In the genomic region with DNA sequence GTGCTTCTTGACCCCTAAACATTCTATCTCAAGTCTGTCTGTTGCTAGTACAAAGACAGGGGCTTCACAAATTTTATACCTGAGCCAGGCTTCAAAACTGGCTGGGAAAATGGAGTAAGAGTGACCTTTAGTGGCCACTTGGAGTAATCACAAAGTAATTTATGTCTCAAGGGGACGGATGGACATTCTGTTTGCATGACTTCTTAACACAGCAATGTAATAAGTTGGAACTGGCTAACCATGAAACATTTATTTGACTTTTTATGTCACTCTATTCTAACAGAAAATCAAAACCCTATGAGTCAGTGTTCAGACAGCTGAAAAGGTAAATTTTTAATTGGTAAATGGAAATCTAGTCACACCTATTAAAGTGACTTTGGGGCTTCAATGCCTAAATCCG, we compare ENCODE assay signal across 8 cellular contexts.
DNase-seq lines count a peak whose midpoint lies in the region; ATAC-seq and TF ChIP-seq lines count a peak whose summit lies in the region.

No MANE protein-coding gene starts in this region.

- no peaks in the 10 kb centered on the region for H3K27me3 Mint-ChIP-seq in HFFc6 (ENCODE audit: insufficient read depth)
- H3K27me3 Mint-ChIP-seq in activated CD8-positive, alpha-beta T cell treated with anti-CD3 and anti-CD28 coated beads, Interleukin-2, amount 10 ng/mL, durations not matched to agents 7 days and 5 days (ENCODE audit: low read depth) = no peaks in the 10 kb centered on the region
- H3K27me3 Mint-ChIP-seq in activated CD8-positive, alpha-beta memory T cell treated with anti-CD3 and anti-CD28 coated beads, Interleukin-2, amount 10 ng/mL, durations not matched to agents 7 days and 5 days = peaks cover 7% of the 10 kb centered on the region

- no peak overlapping the region for H3K4me3 Mint-ChIP-seq in HFFc6
- H3K4me3 Mint-ChIP-seq in activated CD8-positive, alpha-beta T cell treated with anti-CD3 and anti-CD28 coated beads, Interleukin-2, amount 10 ng/mL, durations not matched to agents 7 days and 5 days = no peak overlapping the region
- no peak overlapping the region for H3K4me3 Mint-ChIP-seq in activated CD8-positive, alpha-beta memory T cell treated with anti-CD3 and anti-CD28 coated beads, Interleukin-2, amount 10 ng/mL, durations not matched to agents 7 days and 5 days

- no peaks in the 10 kb centered on the region for H3K27me3 ChIP-seq in vagina

- no peaks in the 10 kb centered on the region for H3K36me3 Mint-ChIP-seq in HFFc6 (ENCODE audit: low read depth)
- H3K36me3 Mint-ChIP-seq in activated CD8-positive, alpha-beta T cell treated with anti-CD3 and anti-CD28 coated beads, Interleukin-2, amount 10 ng/mL, durations not matched to agents 7 days and 5 days (ENCODE audit: low read depth) = no peaks in the 10 kb centered on the region
- no peaks in the 10 kb centered on the region for H3K36me3 Mint-ChIP-seq in activated CD8-positive, alpha-beta memory T cell treated with anti-CD3 and anti-CD28 coated beads, Interleukin-2, amount 10 ng/mL, durations not matched to agents 7 days and 5 days

- H3K27ac Mint-ChIP-seq in HFFc6 = no peak overlapping the region
- no peak overlapping the region for H3K27ac Mint-ChIP-seq in activated CD8-positive, alpha-beta T cell treated with anti-CD3 and anti-CD28 coated beads, Interleukin-2, amount 10 ng/mL, durations not matched to agents 7 days and 5 days
- no peak overlapping the region for H3K27ac Mint-ChIP-seq in activated CD8-positive, alpha-beta memory T cell treated with anti-CD3 and anti-CD28 coated beads, Interleukin-2, amount 10 ng/mL, durations not matched to agents 7 days and 5 days

- H3K4me3 ChIP-seq in vagina = no peak overlapping the region

- no peaks in the 10 kb centered on the region for H3K36me3 ChIP-seq in vagina

- no peak overlapping the region for H3K27ac ChIP-seq in vagina

- peaks cover 15% of the 10 kb centered on the region for H3K4me1 Mint-ChIP-seq in HFFc6 (ENCODE audit: low read depth)
- H3K4me1 Mint-ChIP-seq in activated CD8-positive, alpha-beta T cell treated with anti-CD3 and anti-CD28 coated beads, Interleukin-2, amount 10 ng/mL, durations not matched to agents 7 days and 5 days (ENCODE audit: low read depth) = no peaks in the 10 kb centered on the region
- H3K4me1 Mint-ChIP-seq in activated CD8-positive, alpha-beta memory T cell treated with anti-CD3 and anti-CD28 coated beads, Interleukin-2, amount 10 ng/mL, durations not matched to agents 7 days and 5 days = no peaks in the 10 kb centered on the region

- peaks cover 5% of the 10 kb centered on the region for H3K4me1 ChIP-seq in vagina

- no peaks in the 10 kb centered on the region for H3K9me3 Mint-ChIP-seq in HFFc6
- no peaks in the 10 kb centered on the region for H3K9me3 Mint-ChIP-seq in activated CD8-positive, alpha-beta T cell treated with anti-CD3 and anti-CD28 coated beads, Interleukin-2, amount 10 ng/mL, durations not matched to agents 7 days and 5 days (ENCODE audit: insufficient read depth)
- H3K9me3 Mint-ChIP-seq in activated CD8-positive, alpha-beta memory T cell treated with anti-CD3 and anti-CD28 coated beads, Interleukin-2, amount 10 ng/mL, durations not matched to agents 7 days and 5 days (ENCODE audit: low read depth) = no peaks in the 10 kb centered on the region

- intact Hi-C loops in vagina (cut with DNase I) = loop anchor here (5.0 kb wide), 1 partner anchor 340 kb away; no protein-coding TSS in a partner anchor

- no peak for TF ChIP-seq POLR2A in vagina (IDR thresholded peaks at IDR 0.05)

- CTCF ChIA-PET in activated CD8-positive, alpha-beta T cell treated with anti-CD3 and anti-CD28 coated beads, Interleukin-2, amount 10 ng/mL, durations not matched to agents 7 days and 5 days (lab: Charles Lee) = no interaction called here
- CTCF ChIA-PET in activated CD8-positive, alpha-beta memory T cell treated with anti-CD3 and anti-CD28 coated beads, Interleukin-2, amount 10 ng/mL, durations not matched to agents 7 days and 5 days (lab: Charles Lee) = no interaction called here

- H3K9me3 ChIP-seq in vagina = no peaks in the 10 kb centered on the region

- POLR2A ChIA-PET in activated CD8-positive, alpha-beta T cell treated with anti-CD3 and anti-CD28 coated beads, Interleukin-2, amount 10 ng/mL, durations not matched to agents 7 days and 5 days (lab: Charles Lee) = no interaction called here

- ATAC-seq in activated CD8-positive, alpha-beta T cell treated with anti-CD3 and anti-CD28 coated beads, Interleukin-2, amount 10 ng/mL, durations not matched to agents 7 days and 5 days = no peak
- no peak for ATAC-seq in activated CD8-positive, alpha-beta memory T cell treated with anti-CD3 and anti-CD28 coated beads, Interleukin-2, amount 10 ng/mL, durations not matched to agents 7 days and 5 days

- TF ChIP-seq CTCF in HFFc6 (IDR thresholded peaks at IDR 0.05) = peak; percentile 89
- peak; percentile 28 to 66 (median 39) for TF ChIP-seq CTCF in vagina (IDR thresholded peaks at IDR 0.05)

- peak; percentile 37 for DNase-seq in ELF-1 (ENCODE audit: low read depth, low spot score)
- peak; percentile 61 for DNase-seq in HFFc6
- peak; percentile 39 for DNase-seq in NCI-H345 (lab: John Stamatoyannopoulos, UW)
- peak; percentile 45 for DNase-seq in brain pericyte (ENCODE audit: low read depth, low spot score)
- peak; percentile 86 for DNase-seq in kidney glomerular epithelial cell (lab: John Stamatoyannopoulos, UW)
- DNase-seq in vagina (ENCODE audit: extremely low spot score in 2 of 2) = no peak
- DNase-seq in activated CD8-positive, alpha-beta T cell treated with anti-CD3 and anti-CD28 coated beads, Interleukin-2, amount 10 ng/mL, durations not matched to agents 7 days and 5 days = no peak
- DNase-seq in activated CD8-positive, alpha-beta memory T cell treated with anti-CD3 and anti-CD28 coated beads, Interleukin-2, amount 10 ng/mL, durations not matched to agents 7 days and 5 days = no peak

Comparison
In these comparisons a context has a peak if more than half of its experiments do, and no peak if none do; other contexts are left out.
1. DNase-seq: peak in ELF-1 (single experiment), HFFc6 (single experiment), NCI-H345 (single experiment), brain pericyte (single experiment) and kidney glomerular epithelial cell (single experiment); none in vagina (0 of 2), activated CD8-positive, alpha-beta T cell treated with anti-CD3 and anti-CD28 coated beads, Interleukin-2, amount 10 ng/mL, durations not matched to agents 7 days and 5 days (single experiment) and activated CD8-positive, alpha-beta memory T cell treated with anti-CD3 and anti-CD28 coated beads, Interleukin-2, amount 10 ng/mL, durations not matched to agents 7 days and 5 days (single experiment).